Comparison of ENCODE assay signal across 7 cellular contexts in the genomic region with DNA sequence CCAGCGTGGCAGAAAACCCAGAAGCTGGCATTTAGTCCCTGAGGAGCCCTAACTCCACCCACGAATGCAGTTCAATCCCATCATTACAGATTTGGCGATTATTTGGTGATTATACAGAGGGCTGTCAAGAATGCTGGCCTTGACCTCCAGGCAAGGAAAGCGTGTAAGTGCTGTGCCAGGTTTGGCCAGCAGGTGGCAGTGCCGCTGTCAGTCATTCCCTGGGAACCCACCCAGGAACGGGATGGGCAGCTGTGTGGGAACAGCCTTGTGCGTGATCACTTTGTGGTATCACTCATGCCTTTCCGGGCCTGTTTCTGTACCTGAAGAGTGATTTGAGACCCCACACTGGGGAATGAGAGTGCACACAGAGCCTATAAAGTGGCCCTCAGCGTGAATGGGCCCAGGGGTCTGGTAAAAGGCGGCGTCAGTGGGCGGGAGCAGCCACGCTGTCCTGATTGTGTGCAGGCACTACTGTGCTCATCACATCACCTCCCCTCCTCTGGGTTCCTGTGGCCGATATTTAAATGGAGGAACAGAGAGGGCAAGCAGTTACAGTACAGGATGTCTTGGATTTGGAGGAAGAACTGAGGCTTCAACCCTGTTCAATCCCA.
DNase-seq lines count a peak whose midpoint lies in the region; ATAC-seq and TF ChIP-seq lines count a peak whose summit lies in the region.

No MANE protein-coding gene starts in this region.

- CTCF ChIA-PET in activated CD8-positive, alpha-beta memory T cell treated with anti-CD3 and anti-CD28 coated beads, Interleukin-2, amount 10 ng/mL, durations not matched to agents 7 days and 5 days (lab: Charles Lee), result interaction anchor here (0.7 to 2.1 kb wide), 16 partner anchors 9 to 820 kb away, joined by 3 to 8 read pairs (median 3); no protein-coding TSS in a partner anchor

- peak; percentile 30 for DNase-seq in NCI-H1105 (lab: John Stamatoyannopoulos, UW)
- peak; percentile 68 for DNase-seq in activated CD8-positive, alpha-beta memory T cell treated with anti-CD3 and anti-CD28 coated beads, Interleukin-2, amount 10 ng/mL, durations not matched to agents 7 days and 5 days
- peak; percentile 82 for DNase-seq in endothelial cell (ENCODE audit: low spot score)
- DNase-seq in myocyte (ENCODE audit: low read depth), result peak; percentile 74
- peak in 4 of 6 experiments; percentile 6 to 39 (median 25) for DNase-seq in stimulated activated naive CD4-positive, alpha-beta T cell (lab: John Stamatoyannopoulos, UW)

- H3K4me3 ChIP-seq in GM12875 (ENCODE audit: low read depth, low read length), result no peak overlapping the region

- peak; percentile 97 for TF ChIP-seq CTCF in GM12875 (IDR thresholded peaks at IDR 0.05; ENCODE audit: borderline replicate concordance, insufficient read depth, low read depth, low read length)
- TF ChIP-seq CTCF in endothelial cell (IDR thresholded peaks at IDR 0.05; ENCODE audit: unreplicated experiment), result peak; percentile 96

- no peaks in the 10 kb centered on the region for H3K36me3 Mint-ChIP-seq in activated CD8-positive, alpha-beta memory T cell treated with anti-CD3 and anti-CD28 coated beads, Interleukin-2, amount 10 ng/mL, durations not matched to agents 7 days and 5 days
- no peaks in the 10 kb centered on the region for H3K36me3 Mint-ChIP-seq in endothelial cell (ENCODE audit: low read depth, unreplicated experiment)

- H3K27me3 Mint-ChIP-seq in activated CD8-positive, alpha-beta memory T cell treated with anti-CD3 and anti-CD28 coated beads, Interleukin-2, amount 10 ng/mL, durations not matched to agents 7 days and 5 days, result peaks cover 21% of the 10 kb centered on the region
- peaks cover 5% of the 10 kb centered on the region for H3K27me3 Mint-ChIP-seq in endothelial cell (ENCODE audit: unreplicated experiment)

- no peaks in the 10 kb centered on the region for H3K9me3 Mint-ChIP-seq in activated CD8-positive, alpha-beta memory T cell treated with anti-CD3 and anti-CD28 coated beads, Interleukin-2, amount 10 ng/mL, durations not matched to agents 7 days and 5 days (ENCODE audit: low read depth)
- no peaks in the 10 kb centered on the region for H3K9me3 Mint-ChIP-seq in endothelial cell (ENCODE audit: unreplicated experiment)

- H3K27ac Mint-ChIP-seq in activated CD8-positive, alpha-beta memory T cell treated with anti-CD3 and anti-CD28 coated beads, Interleukin-2, amount 10 ng/mL, durations not matched to agents 7 days and 5 days, result no peak overlapping the region
- no peak overlapping the region for H3K27ac Mint-ChIP-seq in endothelial cell (ENCODE audit: unreplicated experiment)

- no peak overlapping the region for H3K4me3 Mint-ChIP-seq in activated CD8-positive, alpha-beta memory T cell treated with anti-CD3 and anti-CD28 coated beads, Interleukin-2, amount 10 ng/mL, durations not matched to agents 7 days and 5 days
- H3K4me3 Mint-ChIP-seq in endothelial cell (ENCODE audit: unreplicated experiment), result no peak overlapping the region

- ATAC-seq in activated CD8-positive, alpha-beta memory T cell treated with anti-CD3 and anti-CD28 coated beads, Interleukin-2, amount 10 ng/mL, durations not matched to agents 7 days and 5 days, result peak; percentile 51
- ATAC-seq in GM18861 (IDR thresholded peaks at IDR 0.05; ENCODE audit: unreplicated experiment), result no peak

- peaks cover 6% of the 10 kb centered on the region for H3K4me1 Mint-ChIP-seq in activated CD8-positive, alpha-beta memory T cell treated with anti-CD3 and anti-CD28 coated beads, Interleukin-2, amount 10 ng/mL, durations not matched to agents 7 days and 5 days
- H3K4me1 Mint-ChIP-seq in endothelial cell (ENCODE audit: unreplicated experiment), result no peaks in the 10 kb centered on the region

Comparison
In these comparisons a context has a peak if more than half of its experiments do, and no peak if none do; other contexts are left out.
1. DNase-seq: peak in every context shown above with its lines; median percentile 82 in endothelial cell; 74 in myocyte; 68 in activated CD8-positive, alpha-beta memory T cell treated with anti-CD3 and anti-CD28 coated beads, Interleukin-2, amount 10 ng/mL, durations not matched to agents 7 days and 5 days; 30 in NCI-H1105; 25 in stimulated activated naive CD4-positive, alpha-beta T cell.